In the genomic region with DNA sequence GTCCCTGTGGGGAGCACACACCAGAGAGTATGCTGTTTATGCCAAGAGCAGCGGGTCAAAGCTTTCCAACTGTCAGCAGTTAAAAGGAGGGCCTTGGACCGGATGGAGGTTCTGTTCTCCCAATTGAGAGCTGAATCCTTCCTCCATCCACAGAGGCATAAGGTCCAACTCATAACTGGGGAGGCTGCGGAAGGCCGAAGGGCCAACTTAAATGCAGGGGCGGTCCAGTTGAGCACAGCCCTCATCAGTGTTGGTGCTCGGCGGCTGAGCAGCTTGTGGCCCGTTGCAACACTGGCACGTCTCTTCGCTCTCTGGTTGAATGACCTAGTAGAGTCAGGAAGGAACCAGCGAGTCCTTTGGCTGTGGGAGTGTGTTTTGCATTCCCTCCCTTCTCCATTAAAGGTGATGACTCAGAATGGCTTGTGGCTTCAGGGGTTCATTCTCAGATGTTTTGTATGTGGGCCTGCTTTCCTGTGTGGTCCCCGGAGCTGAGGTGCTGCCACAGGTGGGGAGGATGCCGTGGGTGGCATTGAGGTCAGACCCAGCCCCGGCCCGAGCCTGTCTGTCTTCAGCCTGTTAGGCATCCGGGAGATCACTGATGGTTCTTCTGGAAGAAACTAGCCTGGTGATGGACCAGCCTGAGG, we compare ENCODE assay signal across 9 cellular contexts. TPM values are rescaled to one million over a fixed set of nuclear protein-coding genes. Genes with fewer than 3 reads are reported as not detected.
DNase-seq lines count a peak whose midpoint lies in the region; ATAC-seq and TF ChIP-seq lines count a peak whose summit lies in the region.
"Had no signal": no experiment of that assay in that cellular context is flagged by ENCODE, and none has a peak within 500 bp of the region (broad histone marks: within the 10 kb centered on the region; RNA-seq: fewer than 3 reads in every experiment).

No MANE protein-coding gene starts in this region.

- H3K9ac ChIP-seq in GM23248, result no peak overlapping the region
- H3K9ac ChIP-seq in mesendoderm (ENCODE audit: low read length), result no peak overlapping the region

- no peaks in the 10 kb centered on the region for H3F3A ChIP-seq in GM23248 (ENCODE audit: insufficient read depth)

- H3K4ac ChIP-seq in mesendoderm (ENCODE audit: low read depth, low read length), result no peak overlapping the region

- H4K8ac ChIP-seq in mesendoderm (ENCODE audit: low read depth, low read length), result no peak overlapping the region

- intact Hi-C loops in ascending aorta (cut with DNase I), result no loop called here

- no peak overlapping the region for H3K4me2 ChIP-seq in GM23248 (ENCODE audit: unreplicated experiment)
- H3K4me2 ChIP-seq in mesendoderm (ENCODE audit: low read length), result no peak overlapping the region

- no peak overlapping the region for H3K23ac ChIP-seq in mesendoderm (ENCODE audit: low read length)

- H2BK5ac ChIP-seq in mesendoderm (ENCODE audit: low read length), result no peak overlapping the region

- no peaks in the 10 kb centered on the region for H4K20me1 ChIP-seq in GM23248 (ENCODE audit: insufficient read depth)

- no peaks in the 10 kb centered on the region for H3K27me3 ChIP-seq in GM23248 (replicated peaks; ENCODE audit: insufficient read depth)
- no peaks in the 10 kb centered on the region for H3K27me3 ChIP-seq in mesendoderm (ENCODE audit: insufficient read depth, low read length, poor library complexity)
- H3K27me3 ChIP-seq in ascending aorta, result no peaks in the 10 kb centered on the region

- H3K79me2 ChIP-seq in GM23248 (ENCODE audit: insufficient read depth) (no peaks in the 10 kb centered on the region), mesendoderm (ENCODE audit: control insufficient read depth, insufficient read depth, low read length) (no peaks in the 10 kb centered on the region)

- H3K9me3 ChIP-seq in GM23248 (ENCODE audit: low read depth) (no peaks in the 10 kb centered on the region), ascending aorta (no peaks in the 10 kb centered on the region)

- peaks cover 5% of the 10 kb centered on the region for H3K27me3 Mint-ChIP-seq in T-helper 2 cell treated with Interferon-gamma antibody and Interleukin-4, amounts not matched to agents 5 μg/mL and 100 μg/mL, for 36 hours (ENCODE audit: low read depth)

- WGBS in GM23248 (ENCODE audit: low coverage in 1 of 2, low lambda C conversion rate in 2 of 2, missing lambda C conversion rate in 2 of 2), 2 experiments, result 84 to 92% methylated on average over 16 of the region's 16 CpGs
- WGBS in mesendoderm (ENCODE audit: extremely low coverage, insufficient coverage, low lambda C conversion rate), result no CpG with 5 or more reads among the region's 16 CpGs

- no peak for ATAC-seq in HG02610 (IDR thresholded peaks at IDR 0.05; ENCODE audit: unreplicated experiment)

- no peak overlapping the region for H3K4me3 ChIP-seq in GM23248
- no peak overlapping the region for H3K4me3 ChIP-seq in cardiac fibroblast (replicated peaks in 1 of 2; ENCODE audit: low read depth in 2 of 2, low read length in 2 of 2)
- no peak overlapping the region for H3K4me3 ChIP-seq in mesendoderm (ENCODE audit: low read length)
- H3K4me3 ChIP-seq in ascending aorta, result no peak overlapping the region

- in situ Hi-C loops in GM23248 (cut with MboI), result no loop called here

- no peaks in the 10 kb centered on the region for H3K9me2 ChIP-seq in GM23248 (ENCODE audit: insufficient read depth)

- H3K18ac ChIP-seq in mesendoderm (ENCODE audit: low read length), result no peak overlapping the region

- no peak overlapping the region for H2BK120ac ChIP-seq in mesendoderm (ENCODE audit: low read depth, low read length)

- no peaks in the 10 kb centered on the region for H3K9me3 Mint-ChIP-seq in T-helper 2 cell treated with Interferon-gamma antibody and Interleukin-4, amounts not matched to agents 5 μg/mL and 100 μg/mL, for 36 hours

- no peaks in the 10 kb centered on the region for H3K36me3 Mint-ChIP-seq in T-helper 2 cell treated with Interferon-gamma antibody and Interleukin-4, amounts not matched to agents 5 μg/mL and 100 μg/mL, for 36 hours (ENCODE audit: low read depth)

- peak overlapping the region; percentile 44 for H3K4me3 Mint-ChIP-seq in T-helper 2 cell treated with Interferon-gamma antibody and Interleukin-4, amounts not matched to agents 5 μg/mL and 100 μg/mL, for 36 hours

- DNase-seq in GM23248 (peak; percentile 49), cardiac fibroblast (ENCODE audit: low read depth in 2 of 2) (peak; percentile 43 to 77), mesendoderm (no peak), ascending aorta (ENCODE audit: low spot score in 2 of 2) (no peak), NCI-H1105 (lab: John Stamatoyannopoulos, UW) (no peak)
- DNase-seq in T-helper 2 cell treated with Interferon-gamma antibody and Interleukin-4, amounts not matched to agents 5 μg/mL and 100 μg/mL, for 36 hours (ENCODE audit: low spot score), result peak; percentile 62
- peak; percentile 33 to 35 for DNase-seq in stimulated activated CD4-positive, alpha-beta T cell treated with anti-CD3 and anti-CD28 coated beads, Interleukin-4, amount 100 ng/mL, for 48 hours (ENCODE audit: low read depth in 2 of 2)

- H2AFZ ChIP-seq in GM23248, result no peak overlapping the region

- no peak overlapping the region for H3K27ac ChIP-seq in GM23248
- H3K27ac ChIP-seq in mesendoderm (ENCODE audit: low read depth, low read length), result no peak overlapping the region
- no peak overlapping the region for H3K27ac ChIP-seq in ascending aorta
- H3K27ac ChIP-seq: HL-60 had no signal

- no peak overlapping the region for H4K5ac ChIP-seq in mesendoderm (ENCODE audit: low read length)

- H3K36me3 ChIP-seq in GM23248 (ENCODE audit: low read depth), result no peaks in the 10 kb centered on the region; the same call in 1 of the 2 replicates
- no peaks in the 10 kb centered on the region for H3K36me3 ChIP-seq in mesendoderm (ENCODE audit: control insufficient read depth, insufficient read depth, low read length)
- peaks cover 48 to 61% of the 10 kb centered on the region in 2 donors for H3K36me3 ChIP-seq in ascending aorta

- TF ChIP-seq CTCF in cardiac fibroblast (IDR thresholded peaks at IDR 0.05; ENCODE audit: low read depth, low read length) (no peak), ascending aorta (IDR thresholded peaks at IDR 0.05) (no peak)

- peaks cover 24% of the 10 kb centered on the region for H3K4me1 Mint-ChIP-seq in T-helper 2 cell treated with Interferon-gamma antibody and Interleukin-4, amounts not matched to agents 5 μg/mL and 100 μg/mL, for 36 hours (ENCODE audit: low read depth)

- H3K79me1 ChIP-seq in mesendoderm (ENCODE audit: low read length), result no peaks in the 10 kb centered on the region

- H3K4me1 ChIP-seq in GM23248 (ENCODE audit: insufficient read depth) (no peaks in the 10 kb centered on the region), mesendoderm (ENCODE audit: control insufficient read depth, low read depth, low read length) (no peaks in the 10 kb centered on the region), ascending aorta (no peaks in the 10 kb centered on the region)

- no peak overlapping the region for H2AK5ac ChIP-seq in mesendoderm (ENCODE audit: low read length)

- no peak overlapping the region for H3K56ac ChIP-seq in mesendoderm (ENCODE audit: low read length)

- no peak overlapping the region for H2BK15ac ChIP-seq in mesendoderm (replicated peaks; ENCODE audit: low read depth)

- no peak overlapping the region for H3K27ac Mint-ChIP-seq in T-helper 2 cell treated with Interferon-gamma antibody and Interleukin-4, amounts not matched to agents 5 μg/mL and 100 μg/mL, for 36 hours

RNA-seq across cellular contexts. Expression of gene DMBT1, which starts 44.8 kb away (rescaled TPM):
- total RNA-seq in GM23248 (2014; rRNA removed; shearing (Covaris generic)), result not detected in 2 replicates
- not detected in 2 replicates for polyA plus RNA-seq in GM23248 (2016; fragmentation: Nextera tagmentation; extraction: Ambion mirVana)
- polyA plus RNA-seq in mesendoderm (2013, experiment 1 of 2), result 0.03 TPM
- 0.01 TPM for polyA plus RNA-seq in mesendoderm (2013, experiment 2 of 2)
- total RNA-seq in ascending aorta, result not detected

RNA-seq across cellular contexts. Expression of gene HTRA1, which starts 54.4 kb away (rescaled TPM):
- 395 and 405 TPM in 2 replicates for total RNA-seq in GM23248 (2014; rRNA removed; shearing (Covaris generic))
- 220 and 303 TPM in 2 replicates for polyA plus RNA-seq in GM23248 (2016; fragmentation: Nextera tagmentation; extraction: Ambion mirVana)
- polyA plus RNA-seq in mesendoderm (2013, experiment 1 of 2), result 6.1 TPM
- 5.7 TPM for polyA plus RNA-seq in mesendoderm (2013, experiment 2 of 2)
- total RNA-seq in ascending aorta, result 112 TPM

Comparison
In these comparisons a context has a peak if more than half of its experiments do, and no peak if none do; other contexts are left out.
1. DNase-seq: peak in GM23248 (single experiment), T-helper 2 cell treated with Interferon-gamma antibody and Interleukin-4, amounts not matched to agents 5 μg/mL and 100 μg/mL, for 36 hours (single experiment), cardiac fibroblast (2 of 2) and stimulated activated CD4-positive, alpha-beta T cell treated with anti-CD3 and anti-CD28 coated beads, Interleukin-4, amount 100 ng/mL, for 48 hours (2 of 2); none in mesendoderm (single experiment), ascending aorta (0 of 2) and NCI-H1105 (single experiment).